Comparison of ENCODE assay signal across 12 cellular contexts in the genomic region with DNA sequence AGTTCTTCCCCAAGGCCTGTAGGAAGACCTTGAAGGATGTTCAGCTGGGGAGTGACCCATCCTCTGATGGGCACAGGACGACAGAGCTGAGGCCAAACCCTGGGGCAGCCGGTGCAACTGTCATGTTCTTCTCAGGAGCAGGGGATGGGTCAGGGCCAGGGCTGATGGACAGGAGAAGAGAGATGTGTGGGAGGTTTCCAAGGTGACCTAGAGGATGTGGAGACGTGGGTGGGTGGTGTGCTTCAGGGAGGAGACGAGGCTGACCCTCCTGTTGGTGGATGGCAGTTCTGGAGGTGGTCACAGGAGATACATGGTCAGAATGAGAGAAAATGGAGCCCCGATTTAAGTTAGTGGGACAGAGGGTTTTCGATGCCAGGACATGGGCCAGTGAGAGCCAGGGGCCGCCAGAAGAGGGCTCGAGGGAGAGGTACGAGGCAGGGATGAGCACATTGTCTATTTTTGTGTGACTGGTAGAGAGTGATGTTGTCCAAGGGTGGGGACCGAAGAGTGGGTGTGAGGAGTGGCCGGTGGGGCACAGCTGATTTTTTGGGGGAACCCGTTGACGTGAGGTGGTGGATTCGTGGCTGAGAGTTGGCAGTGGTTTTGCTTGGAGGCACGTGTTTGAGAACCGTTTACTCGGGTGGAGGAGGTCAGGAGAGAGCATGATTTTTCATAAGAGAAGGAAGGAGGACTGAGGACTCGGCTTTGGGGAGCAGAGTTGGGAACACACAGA. TPM values are rescaled to one million over a fixed set of nuclear protein-coding genes. Genes with fewer than 3 reads are reported as not detected.
DNase-seq lines count a peak whose midpoint lies in the region; ATAC-seq and TF ChIP-seq lines count a peak whose summit lies in the region.
"Had no signal": no experiment of that assay in that cellular context is flagged by ENCODE, and none has a peak within 500 bp of the region (broad histone marks: within the 10 kb centered on the region; RNA-seq: fewer than 3 reads in every experiment).

No MANE protein-coding gene starts in this region.

- in situ Hi-C loops in HAP-1 (cut with MboI; ENCODE audit: low sequenced_read_pairs): no loop called here
- in situ Hi-C loops in transverse colon (cut with MboI; ENCODE audit: low pct_ligation_motif_present in 1 of 4, low pct_unique_long_range_greater_than_20kb in 1 of 4, low sequenced_read_pairs in 3 of 4): no loop called here

- H3K4me2 ChIP-seq in Karpas-422 (ENCODE audit: low read depth, low read length, poor library complexity, severe bottlenecking) (peak overlapping the region; percentile 81), trophoblast cell (ENCODE audit: low read length) (no peak overlapping the region)
- H3K4me2 ChIP-seq: PC-9 had no signal

- DNase-seq in activated T-cell treated with anti-CD3 and anti-CD28 coated beads, Interleukin-2, amount 50 U/mL, for 24 hours: no peak
- no peak for DNase-seq in activated T-cell treated with anti-CD3 and anti-CD28 coated beads, Interleukin-2, amount 50 U/mL, for 1 hour
- DNase-seq in Karpas-422 (peak; percentile 58), trophoblast cell (no peak), HAP-1 (ENCODE audit: low spot score in 2 of 2) (no peak), transverse colon (no peak)
- DNase-seq in central memory CD8-positive, alpha-beta T cell (ENCODE audit: low spot score in 2 of 2): no peak
- DNase-seq: colonic mucosa, DND-41 had no signal

- no peak overlapping the region for H4K12ac ChIP-seq in trophoblast cell (ENCODE audit: low read depth, low read length)

- no peak for TF ChIP-seq CTCF in transverse colon (IDR thresholded peaks at IDR 0.05)

- H3K79me2 ChIP-seq in Karpas-422 (ENCODE audit: low read length) (peaks cover 77% of the 10 kb centered on the region), trophoblast cell (ENCODE audit: control insufficient read depth, insufficient read depth, low read length, poor library complexity) (peaks cover 11% of the 10 kb centered on the region)

- H3K27ac Mint-ChIP-seq in activated T-cell treated with anti-CD3 and anti-CD28 coated beads, Interleukin-2, amount 50 U/mL, for 24 hours: peak overlapping the region; percentile 90
- H3K27ac Mint-ChIP-seq in central memory CD8-positive, alpha-beta T cell (ENCODE audit: low read depth): peak overlapping the region; percentile 77

- no peak overlapping the region for H2BK12ac ChIP-seq in trophoblast cell (ENCODE audit: low read length)

- H3K4me1 Mint-ChIP-seq in activated T-cell treated with anti-CD3 and anti-CD28 coated beads, Interleukin-2, amount 50 U/mL, for 24 hours (ENCODE audit: low read depth): peaks cover 73% of the 10 kb centered on the region
- peaks cover 61% of the 10 kb centered on the region for H3K4me1 Mint-ChIP-seq in central memory CD8-positive, alpha-beta T cell

- H3K4ac ChIP-seq in trophoblast cell (ENCODE audit: low read depth, low read length): peak overlapping the region; percentile 19

- H3K9me3 ChIP-seq in Karpas-422 (ENCODE audit: low read length): no peaks in the 10 kb centered on the region
- no peaks in the 10 kb centered on the region for H3K9me3 ChIP-seq in trophoblast cell (ENCODE audit: insufficient read depth, low read depth, low read length)
- no peaks in the 10 kb centered on the region for H3K9me3 ChIP-seq in HAP-1
- no peaks in the 10 kb centered on the region for H3K9me3 ChIP-seq in transverse colon
- H3K9me3 ChIP-seq: colonic mucosa, vagina had no signal

- TF ChIP-seq POLR2A in transverse colon (IDR thresholded peaks at IDR 0.05): no peak

- no peak overlapping the region for H2BK5ac ChIP-seq in trophoblast cell (ENCODE audit: low read depth, low read length, poor library complexity)

- intact Hi-C loops in transverse colon (cut with DNase I; ENCODE audit: low total_unique reads): no loop called here

- H3K27me3 ChIP-seq in Karpas-422 (ENCODE audit: low read length) (no peaks in the 10 kb centered on the region), trophoblast cell (ENCODE audit: insufficient read depth, low read length) (no peaks in the 10 kb centered on the region), HAP-1 (ENCODE audit: low read depth) (no peaks in the 10 kb centered on the region), transverse colon (no peaks in the 10 kb centered on the region)
- H3K27me3 ChIP-seq: colonic mucosa, vagina had no signal

- peaks cover 4% of the 10 kb centered on the region for H3K36me3 ChIP-seq in Karpas-422 (ENCODE audit: insufficient read depth, low read length)
- peaks cover 1 to 2% of the 10 kb centered on the region in 2 experiments for H3K36me3 ChIP-seq in trophoblast cell (ENCODE audit: control insufficient read depth in 1 of 2, insufficient read depth in 2 of 2, low read length in 2 of 2)
- H3K36me3 ChIP-seq in HAP-1 (replicated peaks): no peaks in the 10 kb centered on the region
- no peaks in the 10 kb centered on the region for H3K36me3 ChIP-seq in transverse colon
- H3K36me3 ChIP-seq: colonic mucosa, vagina had no signal

- TF ChIP-seq EP300 in transverse colon (IDR thresholded peaks at IDR 0.05; ENCODE audit: low read depth): no peak

- peak overlapping the region; percentile 99 for H3K27ac ChIP-seq in Karpas-422 (ENCODE audit: low read length)
- H3K27ac ChIP-seq in trophoblast cell (ENCODE audit: low read depth, low read length): no peak overlapping the region
- H3K27ac ChIP-seq in transverse colon: no peak overlapping the region
- H3K27ac ChIP-seq: colonic mucosa, PC-9, vagina had no signal

- H3K9me2 ChIP-seq in Karpas-422 (replicated peaks; ENCODE audit: insufficient read depth, low read length): no peaks in the 10 kb centered on the region

- no peak overlapping the region for H2AK5ac ChIP-seq in trophoblast cell (ENCODE audit: low read length)

- H3K27me3 Mint-ChIP-seq in activated T-cell treated with anti-CD3 and anti-CD28 coated beads, Interleukin-2, amount 50 U/mL, for 24 hours: no peaks in the 10 kb centered on the region
- no peaks in the 10 kb centered on the region for H3K27me3 Mint-ChIP-seq in central memory CD8-positive, alpha-beta T cell

- H4K20me1 ChIP-seq in Karpas-422 (ENCODE audit: insufficient read depth, low read depth, low read length): peaks cover 3% of the 10 kb centered on the region; the same call in 1 of the 2 replicates

- no peak for ATAC-seq in central memory CD8-positive, alpha-beta T cell (replicated peaks; ENCODE audit: extremely low read depth, poor library complexity, severe bottlenecking)
- ATAC-seq in GM21360 (IDR thresholded peaks at IDR 0.05; ENCODE audit: unreplicated experiment): no peak

- no peaks in the 10 kb centered on the region for H3K9me3 Mint-ChIP-seq in activated T-cell treated with anti-CD3 and anti-CD28 coated beads, Interleukin-2, amount 50 U/mL, for 24 hours
- H3K9me3 Mint-ChIP-seq in central memory CD8-positive, alpha-beta T cell: no peaks in the 10 kb centered on the region

- peak overlapping the region; percentile 68 for H3K4me3 ChIP-seq in Karpas-422 (ENCODE audit: low read length)
- no peak overlapping the region for H3K4me3 ChIP-seq in trophoblast cell (ENCODE audit: low read depth, low read length)
- no peak overlapping the region for H3K4me3 ChIP-seq in HAP-1
- no peak overlapping the region for H3K4me3 ChIP-seq in transverse colon
- H3K4me3 ChIP-seq: colonic mucosa, PC-9, vagina had no signal

- H4K91ac ChIP-seq in trophoblast cell (ENCODE audit: low read depth, low read length): no peak overlapping the region

- H3K79me1 ChIP-seq in trophoblast cell (ENCODE audit: low read length): peaks cover 6% of the 10 kb centered on the region

- H3K36me3 Mint-ChIP-seq in activated T-cell treated with anti-CD3 and anti-CD28 coated beads, Interleukin-2, amount 50 U/mL, for 24 hours (ENCODE audit: low read depth): peaks cover 25% of the 10 kb centered on the region
- peaks cover 5% of the 10 kb centered on the region for H3K36me3 Mint-ChIP-seq in central memory CD8-positive, alpha-beta T cell (ENCODE audit: insufficient read depth)

- no peak overlapping the region for H2BK120ac ChIP-seq in trophoblast cell (ENCODE audit: insufficient read depth, low read length, poor library complexity)

- WGBS in trophoblast cell (ENCODE audit: extremely low coverage, insufficient coverage, insufficient read length): no CpG with 5 or more reads among the region's 18 CpGs
- 82% methylated on average over 18 of the region's 18 CpGs; no CpG with 5 or more reads in 1 of the 2 donors for WGBS in transverse colon (ENCODE audit: low coverage in 1 of 2), 2 donors

- H2AFZ ChIP-seq in Karpas-422 (ENCODE audit: low read length) (no peak overlapping the region), trophoblast cell (ENCODE audit: insufficient read depth, low read length, poor library complexity) (no peak overlapping the region)
- H2AFZ ChIP-seq: PC-9 had no signal

- no peak overlapping the region for H3K14ac ChIP-seq in trophoblast cell (ENCODE audit: low read length)

- H3K4me1 ChIP-seq in Karpas-422 (ENCODE audit: low read length) (peaks cover 67% of the 10 kb centered on the region), trophoblast cell (ENCODE audit: control insufficient read depth in 1 of 2, insufficient read depth in 2 of 2, low read length in 2 of 2) (peaks cover 15 to 18% of the 10 kb centered on the region in 2 experiments), HAP-1 (no peaks in the 10 kb centered on the region), transverse colon (peaks cover 24 to 62% (median 45%) of the 10 kb centered on the region in 4 donors)

- H3K18ac ChIP-seq in trophoblast cell (ENCODE audit: low read length): peak overlapping the region; percentile 10

- peak overlapping the region; percentile 50 for H3K4me3 Mint-ChIP-seq in activated T-cell treated with anti-CD3 and anti-CD28 coated beads, Interleukin-2, amount 50 U/mL, for 24 hours
- peak overlapping the region; percentile 8 for H3K4me3 Mint-ChIP-seq in central memory CD8-positive, alpha-beta T cell

- H3K23ac ChIP-seq in trophoblast cell (ENCODE audit: low read length): no peak overlapping the region

- H3K9ac ChIP-seq in Karpas-422 (ENCODE audit: low read length) (peak overlapping the region; percentile 76), trophoblast cell (ENCODE audit: low read length) (no peak overlapping the region)

- no peak overlapping the region for H4K8ac ChIP-seq in trophoblast cell (ENCODE audit: low read depth, low read length)

RNA-seq across cellular contexts. Expression of a gene that starts 14.6 kb away (rescaled TPM):
- total RNA-seq in Karpas-422 (2014; rRNA removed; shearing (Covaris generic); ENCODE audit: low replicate concordance): 27.7 and 39.2 TPM in 2 replicates
- 14.7 and 15.8 TPM in 2 replicates for polyA plus RNA-seq in trophoblast cell (2013)
- 100 to 1,000 TPM in 1 of 4 donors, 10 to 100 TPM in 3; 31.2 to 111 (median 41.8) TPM for total RNA-seq in transverse colon

RNA-seq across cellular contexts. Expression of a gene that starts 39.0 kb away (rescaled TPM):
- 53.8 and 79.0 TPM in 2 replicates for total RNA-seq in Karpas-422 (2014; rRNA removed; shearing (Covaris generic); ENCODE audit: low replicate concordance)
- polyA plus RNA-seq in trophoblast cell (2013): 19.8 and 21.2 TPM in 2 replicates
- 10 to 100 TPM; 13.7 to 72.2 (median 63.5) TPM for total RNA-seq in transverse colon
